4 cellular contexts compared by ENCODE assay signal in genomic region chr18:25493401-25493800, GRCh38.
TF ChIP-seq lines count a peak whose summit lies in the region.

No MANE protein-coding gene starts in this region.

TF ChIP-seq in HepG2, 621 proteins besides CTCF, POLR2A, EP300 and RAD21:
- no peak for TF ChIP-seq ZNF724P (CRISPR knock-in tag; IDR thresholded peaks at IDR 0.05; ENCODE audit: borderline replicate concordance)
- TF ChIP-seq MAFK (conservative IDR thresholded peaks at IDR 0.05 in 1 of 2, IDR thresholded peaks at IDR 0.05 in 1 of 2; ENCODE audit: low read length in 2 of 2) = peak; percentile 12 to 51; a peak in 2 of 4 replicates

TF ChIP-seq in A549, 52 proteins besides CTCF, POLR2A, EP300 and RAD21:
- TF ChIP-seq BCL3 (IDR thresholded peaks at IDR 0.05) (no peak), MAFK (IDR thresholded peaks at IDR 0.05; ENCODE audit: partially characterized antibody) (peak; percentile 30)

TF ChIP-seq in IMR-90, 13 proteins besides CTCF, POLR2A, EP300 and RAD21:
- TF ChIP-seq SMC3 (IDR thresholded peaks at IDR 0.05; ENCODE audit: low read depth, low read length) (no peak), NFE2L2 (IDR thresholded peaks at IDR 0.05; ENCODE audit: low read depth, low read length) (0 out of 2 replicates have a peak, but pooled peaks have one; percentile 20), RFX5 (IDR thresholded peaks at IDR 0.05; ENCODE audit: low read depth, low read length) (no peak)

TF ChIP-seq in K562, 482 proteins besides CTCF, POLR2A, EP300 and RAD21:
- TF ChIP-seq POLR2AphosphoS5 (IDR thresholded peaks at IDR 0.05; ENCODE audit: control insufficient read depth, insufficient read depth, low read depth, low read length) (no peak), C11orf30 (IDR thresholded peaks at IDR 0.05; ENCODE audit: low read depth) (peak; percentile 45; the same call in 1 of the 2 replicates), HDGF (IDR thresholded peaks at IDR 0.05) (no peak), MAFF (IDR thresholded peaks at IDR 0.05; ENCODE audit: low read length) (peak; percentile 39), PBX2 (CRISPR knock-in tag; IDR thresholded peaks at IDR 0.05; ENCODE audit: low read depth) (no peak), PBX2 (tag; conservative IDR thresholded peaks at IDR 0.05; ENCODE audit: low read depth) (no peak), MAFG (tag; conservative IDR thresholded peaks at IDR 0.05) (peak; percentile 54; the same call in 1 of the 2 replicates), EP400 (IDR thresholded peaks at IDR 0.05) (no peak), RBM25 (IDR thresholded peaks at IDR 0.05; ENCODE audit: low read depth, low read length, severe bottlenecking) (no peak), ZNF449 (CRISPR knock-in tag; IDR thresholded peaks at IDR 0.05) (no peak), THRAP3 (IDR thresholded peaks at IDR 0.05; ENCODE audit: borderline replicate concordance) (no peak), TCF7 (IDR thresholded peaks at IDR 0.05; ENCODE audit: borderline replicate concordance) (no peak), OTX1 (CRISPR knock-in tag; IDR thresholded peaks at IDR 0.05) (no peak), ZNF212 (CRISPR knock-in tag; IDR thresholded peaks at IDR 0.05) (no peak)
